1 cellular context compared by ENCODE assay signal in genomic region chr14:96710060-96710636, GRCh38.
TF ChIP-seq lines count a peak whose summit lies in the region.

No MANE protein-coding gene starts in this region.

TF ChIP-seq in WTC11, 78 proteins besides CTCF, POLR2A, EP300 and RAD21 (continued from another document):
- TF ChIP-seq AFF4 (CRISPR knock-in tag; IDR thresholded peaks at IDR 0.05; ENCODE audit: borderline replicate concordance) = no peak
- TF ChIP-seq STAT6 (CRISPR knock-in tag; conservative IDR thresholded peaks at IDR 0.05; ENCODE audit: low read depth) = no peak
- TF ChIP-seq FOXP1 (CRISPR knock-in tag; IDR thresholded peaks at IDR 0.05; ENCODE audit: borderline replicate concordance) = no peak
- TF ChIP-seq SOX15 (CRISPR knock-in tag; IDR thresholded peaks at IDR 0.05) = no peak
- no peak for TF ChIP-seq CREM (CRISPR knock-in tag; IDR thresholded peaks at IDR 0.05)
- no peak for TF ChIP-seq ETV6 (CRISPR knock-in tag; IDR thresholded peaks at IDR 0.05)
- TF ChIP-seq GTF2I (CRISPR knock-in tag; conservative IDR thresholded peaks at IDR 0.05) = no peak
- TF ChIP-seq ZNF423 (CRISPR knock-in tag; IDR thresholded peaks at IDR 0.05) = no peak
- no peak for TF ChIP-seq NFATC4 (CRISPR knock-in tag; IDR thresholded peaks at IDR 0.05)
TF ChIP-seq in WTC11: peak in this region for 0.
